7 cellular contexts compared by ENCODE assay signal in the genomic region with DNA sequence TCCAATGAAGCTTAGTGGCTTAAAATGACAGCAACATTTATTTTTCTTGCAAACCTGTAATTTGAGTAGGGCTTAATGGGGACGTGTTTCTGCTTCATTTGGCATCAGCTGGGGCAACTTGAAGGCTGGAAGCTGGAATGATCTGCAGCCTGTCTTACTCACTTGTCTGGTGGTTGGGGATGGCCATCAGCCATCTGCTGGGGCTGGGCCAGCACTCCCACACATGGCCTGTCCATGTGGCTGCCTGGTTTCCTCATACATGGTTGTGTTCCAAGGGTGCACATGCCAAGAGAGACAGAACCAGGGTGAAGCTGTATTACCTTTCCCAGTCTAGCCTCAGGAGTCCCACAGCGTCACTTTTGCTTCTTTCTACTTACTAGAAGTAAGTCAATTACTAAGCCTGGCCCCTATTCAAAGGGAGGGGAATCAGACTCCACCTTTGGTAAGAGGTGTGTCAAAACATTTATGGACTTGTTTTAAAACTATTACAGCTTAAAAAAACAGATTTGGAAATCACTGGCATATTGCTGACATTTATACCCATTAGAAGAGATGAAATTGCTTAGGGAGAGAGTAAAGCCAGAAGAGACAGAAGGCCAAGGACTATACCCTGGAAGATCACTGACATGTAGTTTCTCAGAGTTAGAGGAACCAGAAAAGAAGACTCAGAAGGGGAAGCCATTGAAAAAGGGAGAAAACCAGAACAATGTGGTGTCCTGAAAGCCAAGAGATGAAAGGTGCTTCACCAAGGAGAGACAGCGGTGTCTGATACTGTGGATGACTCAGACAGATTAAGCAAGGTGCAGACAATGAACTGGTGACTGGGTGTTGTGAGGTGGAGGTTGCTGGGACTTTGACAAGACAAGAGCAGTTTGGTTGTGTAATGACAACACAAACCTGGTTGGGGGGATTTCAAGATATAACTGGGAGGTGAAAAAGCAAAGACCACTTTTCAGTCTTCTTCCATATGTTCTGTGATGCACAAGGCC.
DNase-seq lines count a peak whose midpoint lies in the region; ATAC-seq and TF ChIP-seq lines count a peak whose summit lies in the region.

No MANE protein-coding gene starts in this region.

- H3K27me3 ChIP-seq in WERI-Rb-1 (ENCODE audit: insufficient read depth, low read depth, severe bottlenecking) (no peaks in the 10 kb centered on the region), right atrium auricular region (no peaks in the 10 kb centered on the region), thoracic aorta (replicated peaks; ENCODE audit: insufficient read depth) (no peaks in the 10 kb centered on the region)
- H3K27me3 ChIP-seq in CD8-positive, alpha-beta memory T cell (ENCODE audit: insufficient read depth, low read length, poor library complexity, severe bottlenecking), result no peaks in the 10 kb centered on the region

- no peaks in the 10 kb centered on the region for H3K4me1 Mint-ChIP-seq in CD8-positive, alpha-beta memory T cell

- no peaks in the 10 kb centered on the region for H3K36me3 ChIP-seq in WERI-Rb-1
- H3K36me3 ChIP-seq in right atrium auricular region, result no peaks in the 10 kb centered on the region
- no peaks in the 10 kb centered on the region for H3K36me3 ChIP-seq in thoracic aorta
- H3K36me3 ChIP-seq in CD8-positive, alpha-beta memory T cell (ENCODE audit: insufficient read depth, low read length), result no peaks in the 10 kb centered on the region

- POLR2A ChIA-PET in CD8-positive, alpha-beta memory T cell (lab: Charles Lee), result no interaction called here

- ATAC-seq in thoracic aorta (ENCODE audit: insufficient number of reproducible peaks, low FRiP score, low read depth) (peak; percentile 49), GM19463 (IDR thresholded peaks at IDR 0.05; ENCODE audit: unreplicated experiment) (no peak), GM21367 (IDR thresholded peaks at IDR 0.05; ENCODE audit: unreplicated experiment) (no peak)

- H3K27ac Mint-ChIP-seq in CD8-positive, alpha-beta memory T cell, result no peak overlapping the region

- no peak overlapping the region for H3K4me3 ChIP-seq in WERI-Rb-1 (ENCODE audit: low read depth, low read length)
- H3K4me3 ChIP-seq in right atrium auricular region, result no peak overlapping the region
- H3K4me3 ChIP-seq in thoracic aorta, result peak overlapping the region; percentile 26
- H3K4me3 ChIP-seq in CD8-positive, alpha-beta memory T cell (ENCODE audit: low read length), result no peak overlapping the region

- H3K4me3 Mint-ChIP-seq in CD8-positive, alpha-beta memory T cell, result no peak overlapping the region

- TF ChIP-seq CTCF in WERI-Rb-1 (IDR thresholded peaks at IDR 0.05; ENCODE audit: low read depth, low read length) (no peak), right atrium auricular region (IDR thresholded peaks at IDR 0.05) (no peak), thoracic aorta (IDR thresholded peaks at IDR 0.05) (no peak)

- peaks cover 0 to 3% (median 0%) of the 10 kb centered on the region in 5 donors for H3K9me3 Mint-ChIP-seq in CD8-positive, alpha-beta memory T cell

- peak; percentile 14 for DNase-seq in HK-2 (ENCODE audit: unreplicated experiment)
- DNase-seq in WERI-Rb-1, result peak; percentile 71
- peak; percentile 81 for DNase-seq in right atrium auricular region (ENCODE audit: low spot score)
- peak; percentile 67 for DNase-seq in thoracic aorta (ENCODE audit: low spot score)
- DNase-seq in CD8-positive, alpha-beta memory T cell, result no peak

- peak overlapping the region; percentile 46 for H3K27ac ChIP-seq in WERI-Rb-1
- peak overlapping the region in 1 of 2 donors; percentile 57 for H3K27ac ChIP-seq in right atrium auricular region
- H3K27ac ChIP-seq in thoracic aorta, result peak overlapping the region; percentile 74 to 82
- no peak overlapping the region for H3K27ac ChIP-seq in CD8-positive, alpha-beta memory T cell (ENCODE audit: low read depth, low read length)

- CTCF ChIA-PET in CD8-positive, alpha-beta memory T cell (lab: Charles Lee), result no interaction called here

- H3K27me3 Mint-ChIP-seq in CD8-positive, alpha-beta memory T cell, result no peaks in the 10 kb centered on the region

- H3K9me3 ChIP-seq in WERI-Rb-1 (ENCODE audit: severe bottlenecking) (peaks cover 6% of the 10 kb centered on the region), right atrium auricular region (no peaks in the 10 kb centered on the region), thoracic aorta (no peaks in the 10 kb centered on the region)
- H3K9me3 ChIP-seq in CD8-positive, alpha-beta memory T cell (ENCODE audit: low read length), result no peaks in the 10 kb centered on the region

- H3K4me1 ChIP-seq in right atrium auricular region, result peaks cover 0 to 16% of the 10 kb centered on the region in 2 donors
- H3K4me1 ChIP-seq in thoracic aorta (ENCODE audit: control insufficient read depth in 1 of 2, low read depth in 2 of 2), result peaks cover 33 to 49% of the 10 kb centered on the region in 2 donors
- no peaks in the 10 kb centered on the region for H3K4me1 ChIP-seq in CD8-positive, alpha-beta memory T cell (ENCODE audit: insufficient read depth, low read length)

- H3K36me3 Mint-ChIP-seq in CD8-positive, alpha-beta memory T cell, result no peaks in the 10 kb centered on the region

Comparison
In these comparisons a context has a peak if more than half of its experiments do, and no peak if none do; other contexts are left out.
1. DNase-seq: peak in HK-2 (single experiment), WERI-Rb-1 (single experiment), right atrium auricular region (single experiment) and thoracic aorta (single experiment); none in CD8-positive, alpha-beta memory T cell (0 of 5).